In the genomic region with DNA sequence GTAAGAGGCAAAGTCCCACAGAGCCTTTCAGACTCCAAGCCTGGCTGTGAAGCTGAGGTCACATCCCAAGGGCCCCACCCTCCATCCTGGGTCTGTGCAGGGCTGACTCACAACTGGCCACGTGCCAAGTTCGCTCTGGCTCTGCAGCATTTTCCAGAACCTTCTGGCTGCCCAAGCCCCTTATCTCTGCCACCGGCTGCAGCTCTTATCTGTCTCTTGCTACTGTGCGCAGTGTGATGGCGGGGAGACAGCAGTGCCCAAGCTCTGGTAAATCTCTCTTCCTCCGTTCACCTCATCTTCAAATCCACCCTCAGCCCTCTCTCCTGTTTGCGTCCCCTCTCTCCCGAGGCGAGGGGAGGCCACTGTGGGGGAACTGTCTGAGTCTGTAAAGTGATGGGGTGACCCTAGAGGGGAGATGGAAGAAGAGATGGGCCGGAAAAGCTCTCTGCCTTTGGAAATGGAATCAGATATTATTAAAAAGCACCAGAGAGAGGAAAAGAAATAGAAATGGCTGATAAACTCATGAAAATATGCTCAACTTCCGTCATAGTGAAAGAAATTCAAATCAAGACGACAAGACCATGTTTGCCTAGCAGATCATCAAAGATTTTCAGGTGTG, we compare ENCODE assay signal across 8 cellular contexts.
DNase-seq lines count a peak whose midpoint lies in the region; ATAC-seq lines count a peak whose summit lies in the region.

No MANE protein-coding gene starts in this region.

- DNase-seq in NCI-H1417 (lab: John Stamatoyannopoulos, UW) (peak in 2 of 3 experiments; percentile 57 to 59), NCI-H1417 treated with DMSO at 0.1 percent for 48 hours (lab: John Stamatoyannopoulos, UW) (no peak), OCI-M1 (lab: John Stamatoyannopoulos, UW) (peak; percentile 99), foreskin melanocyte (peak; percentile 5), smooth muscle cell of the brain vasculature (ENCODE audit: low read depth, low spot score) (peak; percentile 24), NCI-H1048 (lab: John Stamatoyannopoulos, UW) (no peak), globus pallidus (ENCODE audit: low spot score) (no peak)

- no peak for ATAC-seq in GM21447 (IDR thresholded peaks at IDR 0.05; ENCODE audit: unreplicated experiment)

Comparison
In these comparisons a context has a peak if more than half of its experiments do, and no peak if none do; other contexts are left out.
1. DNase-seq: peak in NCI-H1417 (2 of 3), OCI-M1 (single experiment), foreskin melanocyte (single experiment) and smooth muscle cell of the brain vasculature (single experiment); none in NCI-H1417 treated with DMSO at 0.1 percent for 48 hours (single experiment), NCI-H1048 (single experiment) and globus pallidus (single experiment).